In the genomic region with DNA sequence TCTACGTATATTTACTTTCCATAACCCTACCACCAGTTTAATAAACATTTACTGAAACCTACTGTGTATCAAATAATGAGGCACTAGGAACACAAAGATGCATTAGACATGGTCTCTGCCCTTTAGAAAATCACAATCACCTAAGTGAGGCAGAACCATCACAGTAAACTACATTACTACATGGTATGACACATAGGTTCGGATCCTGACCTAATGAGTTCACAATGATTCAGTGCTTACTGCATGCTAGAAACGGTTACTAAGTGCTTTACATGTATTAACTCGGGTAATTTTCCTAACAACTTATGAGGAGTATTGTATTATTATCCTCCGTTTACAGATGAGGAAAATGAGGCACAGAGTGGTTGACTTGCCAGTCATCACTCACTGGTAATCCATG, we compare ENCODE assay signal across 15 cellular contexts. TPM values are rescaled to one million over a fixed set of nuclear protein-coding genes. Genes with fewer than 3 reads are reported as not detected.
DNase-seq lines count a peak whose midpoint lies in the region; ATAC-seq and TF ChIP-seq lines count a peak whose summit lies in the region.
"Had no signal": no experiment of that assay in that cellular context is flagged by ENCODE, and none has a peak within 500 bp of the region (broad histone marks: within the 10 kb centered on the region; RNA-seq: fewer than 3 reads in every experiment).

No MANE protein-coding gene starts in this region.

- no peak overlapping the region for H3K27ac Mint-ChIP-seq in MCF 10A (ENCODE audit: low read depth, unreplicated experiment)
- H3K27ac Mint-ChIP-seq: activated CD8-positive, alpha-beta T cell treated with anti-CD3 and anti-CD28 coated beads, Interleukin-2, amount 10 ng/mL, durations not matched to agents 7 days and 5 days; stimulated activated naive CD8-positive, alpha-beta T cell treated with anti-CD3 and anti-CD28 coated beads, Interleukin-15, Interleukin-2, amounts not matched to agents 100 ng/mL and 50 ng/mL, for 24 hours had no signal

- BruUV-seq in MCF 10A (replicated peaks; lab: Mats Ljungman, UMichigan): no TSS peak

- H3K27me3 ChIP-seq in breast epithelium: no peaks in the 10 kb centered on the region

- TF ChIP-seq CTCF in MCF 10A (IDR thresholded peaks at IDR 0.05; ENCODE audit: unreplicated experiment): no peak
- TF ChIP-seq CTCF in breast epithelium (IDR thresholded peaks at IDR 0.05): no peak
- no peak for TF ChIP-seq CTCF in foreskin fibroblast (IDR thresholded peaks at IDR 0.05; ENCODE audit: low read depth, low read length)

- DNase-seq in MCF 10A (ENCODE audit: unreplicated experiment): peak; percentile 5
- DNase-seq in breast epithelium (ENCODE audit: low spot score in 2 of 2): no peak
- peak; percentile 66 for DNase-seq in amniotic stem cell (lab: John Stamatoyannopoulos, UW)
- peak; percentile 74 to 86 for DNase-seq in foreskin fibroblast
- no peak for DNase-seq in KG1 (lab: John Stamatoyannopoulos, UW)
- no peak for DNase-seq in midbrain (lab: John Stamatoyannopoulos, UW)
- DNase-seq in NCI-H2029 treated with DMSO at 0.1 percent for 48 hours (lab: John Stamatoyannopoulos, UW): no peak
- DNase-seq: activated CD8-positive, alpha-beta T cell treated with anti-CD3 and anti-CD28 coated beads, Interleukin-2, amount 10 ng/mL, durations not matched to agents 7 days and 5 days; effector CD4-positive, alpha-beta T cell; H7; NCI-H2107; NK-92 treated with Interleukin-12 subunit alpha and Interleukin-12 subunit beta, amount 100 ng/mL, for 24 hours had no signal

- no peak for ATAC-seq in HG02759 (IDR thresholded peaks at IDR 0.05; ENCODE audit: unreplicated experiment)
- ATAC-seq: activated CD8-positive, alpha-beta T cell treated with anti-CD3 and anti-CD28 coated beads, Interleukin-2, amount 10 ng/mL, durations not matched to agents 7 days and 5 days had no signal

- no peak overlapping the region for H3K27ac ChIP-seq in breast epithelium
- H3K27ac ChIP-seq: HL-60 had no signal

- no peaks in the 10 kb centered on the region for H3K4me1 Mint-ChIP-seq in MCF 10A (ENCODE audit: insufficient read depth, unreplicated experiment)

- intact Hi-C loops in MCF 10A (cut with micrococcal nuclease): no loop called here
- intact Hi-C loops in breast epithelium (cut with DNase I; ENCODE audit: low total_unique reads): no loop called here

- H3K4me3 Mint-ChIP-seq in MCF 10A (ENCODE audit: unreplicated experiment): no peak overlapping the region
- H3K4me3 Mint-ChIP-seq: activated CD8-positive, alpha-beta T cell treated with anti-CD3 and anti-CD28 coated beads, Interleukin-2, amount 10 ng/mL, durations not matched to agents 7 days and 5 days; stimulated activated naive CD8-positive, alpha-beta T cell treated with anti-CD3 and anti-CD28 coated beads, Interleukin-15, Interleukin-2, amounts not matched to agents 100 ng/mL and 50 ng/mL, for 24 hours had no signal

- H3K4me1 ChIP-seq in breast epithelium: no peaks in the 10 kb centered on the region

- POLR2A ChIA-PET in MCF 10A (lab: Yijun Ruan, JAX): interaction anchor here (1.1 to 1.8 kb wide), 2 partner anchors 10 to 29 kb away, joined by 4 to 7 read pairs; a partner anchor contains a TSS

- no peaks in the 10 kb centered on the region for H3K27me3 Mint-ChIP-seq in MCF 10A (ENCODE audit: insufficient read depth, unreplicated experiment)
- H3K27me3 Mint-ChIP-seq: stimulated activated naive CD8-positive, alpha-beta T cell treated with anti-CD3 and anti-CD28 coated beads, Interleukin-15, Interleukin-2, amounts not matched to agents 100 ng/mL and 50 ng/mL, for 24 hours had no signal

- no peak for TF ChIP-seq POLR2A in breast epithelium (IDR thresholded peaks at IDR 0.05)

- H3K36me3 Mint-ChIP-seq in MCF 10A (ENCODE audit: insufficient read depth, unreplicated experiment): peaks cover 53% of the 10 kb centered on the region

- CTCF ChIA-PET in MCF 10A (lab: Yijun Ruan, JAX): interaction anchor here (0.6 to 1.2 kb wide), 2 partner anchors 13 to 19 kb away, joined by 3 read pairs; no protein-coding TSS in a partner anchor

- H3K9me3 ChIP-seq in breast epithelium: no peaks in the 10 kb centered on the region

- H3K4me3 ChIP-seq in breast epithelium (no peak overlapping the region), foreskin fibroblast (ENCODE audit: low read depth in 1 of 2, low read length in 2 of 2) (no peak overlapping the region)

- H3K9me3 Mint-ChIP-seq in MCF 10A (ENCODE audit: unreplicated experiment): no peaks in the 10 kb centered on the region
- H3K9me3 Mint-ChIP-seq: stimulated activated naive CD8-positive, alpha-beta T cell treated with anti-CD3 and anti-CD28 coated beads, Interleukin-15, Interleukin-2, amounts not matched to agents 100 ng/mL and 50 ng/mL, for 24 hours had no signal

- peaks cover 8% of the 10 kb centered on the region for H3K36me3 ChIP-seq in breast epithelium

RNA-seq across cellular contexts. Expression of a gene that starts 5.2 kb away (rescaled TPM):
- total RNA-seq in MCF 10A (2022): 18.0 and 26.8 TPM in 2 replicates
- 10 to 100 TPM; 20.2 to 38.2 (median 34.4) TPM for total RNA-seq in breast epithelium

RNA-seq across cellular contexts. Expression of a gene that starts 28.9 kb away (rescaled TPM):
- total RNA-seq in MCF 10A (2022): 37.8 and 42.5 TPM in 2 replicates
- total RNA-seq in breast epithelium: 10 to 100 TPM; 15.8 to 29.3 (median 20.0) TPM

Comparison
In these comparisons a context has a peak if more than half of its experiments do, and no peak if none do; other contexts are left out.
1. DNase-seq: peak in MCF 10A (single experiment), amniotic stem cell (single experiment) and foreskin fibroblast (2 of 2); none in breast epithelium (0 of 2), KG1 (single experiment), midbrain (single experiment) and NCI-H2029 treated with DMSO at 0.1 percent for 48 hours (single experiment).